ENCODE assay signal across 15 cellular contexts in genomic region chr17:70655179-70655578, GRCh38.
A peak's percentile ranks its signal among the peaks of the same experiment; 100 is the strongest.
DNase-seq lines count a peak whose midpoint lies in the region; ATAC-seq and TF ChIP-seq lines count a peak whose summit lies in the region.
"Had no signal": no experiment of that assay in that cellular context is flagged by ENCODE, and none has a peak within 500 bp of the region (broad histone marks: within the 10 kb centered on the region; RNA-seq: fewer than 3 reads in every experiment).

No MANE protein-coding gene starts in this region.

- no peaks in the 10 kb centered on the region for H3K9me3 Mint-ChIP-seq in nephron
- H3K9me3 Mint-ChIP-seq: stimulated activated naive B cell treated with anti-CD40 and anti-IgM and Interleukin-4, amounts not matched to agents 10 μg/mL and 1 μg/mL and 100 μg/mL, for 72 hours had no signal

- peak; percentile 75 for ATAC-seq in GM18907 (IDR thresholded peaks at IDR 0.05; ENCODE audit: unreplicated experiment)
- ATAC-seq: gastroesophageal sphincter; stimulated activated naive B cell treated with anti-CD40 and anti-IgM and Interleukin-4, amounts not matched to agents 10 μg/mL and 1 μg/mL and 100 μg/mL, for 72 hours had no signal

- no peak overlapping the region for H3K4me3 Mint-ChIP-seq in nephron
- H3K4me3 Mint-ChIP-seq: mesothelial cell of epicardium; stimulated activated naive B cell treated with anti-CD40 and anti-IgM and Interleukin-4, amounts not matched to agents 10 μg/mL and 1 μg/mL and 100 μg/mL, for 72 hours had no signal

- peaks cover 9% of the 10 kb centered on the region for H3K4me1 ChIP-seq in OCI-LY3 (ENCODE audit: low read length)
- H3K4me1 ChIP-seq: gastroesophageal sphincter had no signal

- DNase-seq in LHCN-M2 (ENCODE audit: low read depth) (peak; percentile 50), activated T-cell treated with anti-CD3 and anti-CD28 coated beads for 4 hours (no peak), SHP77 (lab: John Stamatoyannopoulos, UW) (no peak)
- no peak for DNase-seq in stimulated activated CD4-positive, alpha-beta T cell treated with anti-CD3 and anti-CD28 coated beads, Interleukin-12 subunit alpha, Interleukin-12 subunit beta, amount 100 ng/mL, for 4 hours
- no peak for DNase-seq in activated CD8-positive, alpha-beta memory T cell treated with anti-CD3 and anti-CD28 coated beads for 24 hours
- DNase-seq: activated CD4-positive, alpha-beta T cell treated with anti-CD3 and anti-CD28 coated beads, Interleukin-2, amount 50 U/mL, for 1 hour; HCEC 1CT; small intestine; stimulated activated naive B cell treated with anti-CD40 and anti-IgM and Interleukin-4, amounts not matched to agents 10 μg/mL and 1 μg/mL and 100 μg/mL, for 72 hours had no signal

- no peaks in the 10 kb centered on the region for H3K79me2 ChIP-seq in OCI-LY3 (ENCODE audit: low read length)

- no peaks in the 10 kb centered on the region for H3K9me3 ChIP-seq in OCI-LY3 (ENCODE audit: insufficient read depth, low read length)
- H3K9me3 ChIP-seq: gastroesophageal sphincter had no signal

- H3K36me3 Mint-ChIP-seq in nephron (ENCODE audit: low read depth), result no peaks in the 10 kb centered on the region
- H3K36me3 Mint-ChIP-seq: mesothelial cell of epicardium; stimulated activated naive B cell treated with anti-CD40 and anti-IgM and Interleukin-4, amounts not matched to agents 10 μg/mL and 1 μg/mL and 100 μg/mL, for 72 hours had no signal

- H3K4me3 ChIP-seq in OCI-LY3 (ENCODE audit: low read length), result no peak overlapping the region
- H3K4me3 ChIP-seq: gastroesophageal sphincter, SK-N-MC had no signal

- TF ChIP-seq CTCF in OCI-LY3 (IDR thresholded peaks at IDR 0.05; ENCODE audit: low read depth, low read length), result no peak
- TF ChIP-seq CTCF in nephron (IDR thresholded peaks at IDR 0.05; ENCODE audit: unreplicated experiment in 3 of 3), result no peak

- H3K9ac ChIP-seq in OCI-LY3 (ENCODE audit: low read length), result no peak overlapping the region

- peaks cover 29% of the 10 kb centered on the region for H3K4me1 Mint-ChIP-seq in nephron

- H3K27ac ChIP-seq in OCI-LY3 (ENCODE audit: low read length), result no peak overlapping the region
- H3K27ac ChIP-seq: gastroesophageal sphincter, SK-N-MC had no signal

- H4K20me1 ChIP-seq in OCI-LY3 (ENCODE audit: insufficient read depth, low read length), result no peaks in the 10 kb centered on the region

- peak overlapping the region in 2 of 3 experiments; percentile 19 to 43 for H3K27ac Mint-ChIP-seq in nephron
- H3K27ac Mint-ChIP-seq: mesothelial cell of epicardium; stimulated activated naive B cell treated with anti-CD40 and anti-IgM and Interleukin-4, amounts not matched to agents 10 μg/mL and 1 μg/mL and 100 μg/mL, for 72 hours had no signal

- no peaks in the 10 kb centered on the region for H3K36me3 ChIP-seq in OCI-LY3 (replicated peaks; ENCODE audit: low read depth, low read length)
- H3K36me3 ChIP-seq: gastroesophageal sphincter had no signal

- no peaks in the 10 kb centered on the region for H3K27me3 ChIP-seq in OCI-LY3 (ENCODE audit: low read depth, low read length)
- H3K27me3 ChIP-seq: gastroesophageal sphincter had no signal

- peak overlapping the region; percentile 26; the same call in 1 of the 2 replicates for H3K4me2 ChIP-seq in OCI-LY3 (ENCODE audit: low read length)

- H2AFZ ChIP-seq in OCI-LY3 (ENCODE audit: low read depth, low read length), result no peak overlapping the region

- H3K27me3 Mint-ChIP-seq in nephron (ENCODE audit: low read depth), result no peaks in the 10 kb centered on the region
- H3K27me3 Mint-ChIP-seq: stimulated activated naive B cell treated with anti-CD40 and anti-IgM and Interleukin-4, amounts not matched to agents 10 μg/mL and 1 μg/mL and 100 μg/mL, for 72 hours had no signal
